27 cellular contexts compared by ENCODE assay signal in the genomic region with DNA sequence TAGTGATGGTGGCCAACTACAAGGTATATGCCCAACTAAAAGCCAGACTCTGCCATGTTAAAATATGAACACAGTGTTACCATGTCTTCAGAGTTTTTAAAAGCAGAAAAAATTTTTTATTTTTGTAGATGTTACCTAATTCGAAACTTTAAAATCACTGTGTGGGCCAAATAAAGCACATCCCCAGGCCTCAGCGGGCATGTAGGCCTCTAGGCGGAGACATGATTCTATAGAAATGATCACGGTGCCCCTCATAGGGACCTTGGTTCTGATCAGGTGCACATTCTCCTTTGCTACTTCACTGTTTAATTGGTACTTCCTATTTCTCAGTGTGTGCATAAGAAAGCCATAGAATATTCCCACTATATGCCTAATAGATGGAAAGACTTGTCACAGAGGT. TPM values are rescaled to one million over a fixed set of nuclear protein-coding genes. Genes with fewer than 3 reads are reported as not detected.
"Had no signal": no experiment of that assay in that cellular context is flagged by ENCODE, and none has a peak within 500 bp of the region (broad histone marks: within the 10 kb centered on the region; RNA-seq: fewer than 3 reads in every experiment).

No MANE protein-coding gene starts in this region.

- H3K4me3 ChIP-seq: colonic mucosa, esophagus squamous epithelium, heart right ventricle, lung, mucosa of descending colon, psoas muscle, skin epidermis, spleen, suprapubic skin, transverse colon, vagina had no signal

- H3K9me3 Mint-ChIP-seq: dendritic cell treated with granulocyte-macrophage colony-stimulating factor and Interleukin-4, amounts not matched to agents 40 ng/mL and 50 ng/mL, for 4 days; memory B cell; mesothelial cell of epicardium; naive thymus-derived CD4-positive, alpha-beta T cell; nephron; stimulated activated naive CD8-positive, alpha-beta T cell treated with anti-CD3 and anti-CD28 coated beads, Interleukin-15, amount 100 ng/mL, for 72 hours had no signal

- H3K9me3 ChIP-seq: colonic mucosa, esophagus squamous epithelium, heart right ventricle, mucosa of descending colon, psoas muscle, spleen, suprapubic skin, transverse colon, vagina had no signal

- H3K27ac ChIP-seq: colonic mucosa, esophagus squamous epithelium, heart right ventricle, psoas muscle, skin epidermis, spleen, suprapubic skin, transverse colon, vagina had no signal

- DNase-seq: colonic mucosa; effector CD8-positive, alpha-beta T cell; esophagus squamous epithelium; foreskin melanocyte; glutamatergic neuron; heart right ventricle; hippocampal formation; kidney; mucosa of descending colon; naive thymus-derived CD4-positive, alpha-beta T cell; nucleus accumbens; psoas muscle; right cardiac atrium; spleen; stimulated activated naive CD4-positive, alpha-beta T cell; stimulated activated naive CD8-positive, alpha-beta T cell treated with anti-CD3 and anti-CD28 coated beads, Interleukin-15, amount 100 ng/mL, for 72 hours; transverse colon had no signal

- H3K4me1 ChIP-seq: colonic mucosa, esophagus squamous epithelium, heart right ventricle, psoas muscle, spleen, suprapubic skin, transverse colon, vagina had no signal

- H3K27me3 ChIP-seq: colonic mucosa, esophagus squamous epithelium, heart right ventricle, spleen, suprapubic skin, transverse colon, vagina had no signal

- H3K27ac Mint-ChIP-seq: dendritic cell treated with granulocyte-macrophage colony-stimulating factor and Interleukin-4, amounts not matched to agents 40 ng/mL and 50 ng/mL, for 4 days; memory B cell; mesothelial cell of epicardium; naive thymus-derived CD4-positive, alpha-beta T cell; nephron; stimulated activated naive CD8-positive, alpha-beta T cell treated with anti-CD3 and anti-CD28 coated beads, Interleukin-15, amount 100 ng/mL, for 72 hours had no signal

- ATAC-seq: heart right ventricle; left lobe of liver; mucosa of descending colon; naive thymus-derived CD4-positive, alpha-beta T cell; psoas muscle; right cardiac atrium; stimulated activated naive CD8-positive, alpha-beta T cell treated with anti-CD3 and anti-CD28 coated beads, Interleukin-15, amount 100 ng/mL, for 72 hours had no signal

- H3K36me3 ChIP-seq: colonic mucosa, esophagus squamous epithelium, spleen, suprapubic skin, transverse colon, vagina had no signal

- H3K36me3 Mint-ChIP-seq: memory B cell; mesothelial cell of epicardium; naive thymus-derived CD4-positive, alpha-beta T cell had no signal

- H3K4me1 Mint-ChIP-seq: memory B cell; mesothelial cell of epicardium; naive thymus-derived CD4-positive, alpha-beta T cell; nephron; stimulated activated naive CD8-positive, alpha-beta T cell treated with anti-CD3 and anti-CD28 coated beads, Interleukin-15, amount 100 ng/mL, for 72 hours had no signal

- H3K4me3 Mint-ChIP-seq: dendritic cell treated with granulocyte-macrophage colony-stimulating factor and Interleukin-4, amounts not matched to agents 40 ng/mL and 50 ng/mL, for 4 days; memory B cell; mesothelial cell of epicardium; naive thymus-derived CD4-positive, alpha-beta T cell; nephron; stimulated activated naive CD8-positive, alpha-beta T cell treated with anti-CD3 and anti-CD28 coated beads, Interleukin-15, amount 100 ng/mL, for 72 hours had no signal

- H3K27me3 Mint-ChIP-seq: dendritic cell treated with granulocyte-macrophage colony-stimulating factor and Interleukin-4, amounts not matched to agents 40 ng/mL and 50 ng/mL, for 4 days; memory B cell; naive thymus-derived CD4-positive, alpha-beta T cell; stimulated activated naive CD8-positive, alpha-beta T cell treated with anti-CD3 and anti-CD28 coated beads, Interleukin-15, amount 100 ng/mL, for 72 hours had no signal

RNA-seq across cellular contexts. Expression of a gene that starts 55.3 kb away (rescaled TPM):
- total RNA-seq: endothelial cell of umbilical vein; naive thymus-derived CD4-positive, alpha-beta T cell had no signal
- polyA plus RNA-seq: endothelial cell of umbilical vein; naive thymus-derived CD4-positive, alpha-beta T cell had no signal
